Comparison of ENCODE assay signal across 14 cellular contexts in genomic region chr11:57144075-57144474, GRCh38. TPM values are rescaled to one million over a fixed set of nuclear protein-coding genes. Genes with fewer than 3 reads are reported as not detected.
"Had no signal": no experiment of that assay in that cellular context is flagged by ENCODE, and none has a peak within 500 bp of the region (broad histone marks: within the 10 kb centered on the region; RNA-seq: fewer than 3 reads in every experiment).

No MANE protein-coding gene starts in this region.

- H3K27ac Mint-ChIP-seq: activated naive CD4-positive, alpha-beta T cell treated with anti-CD3 and anti-CD28 coated beads, Interleukin-2, amount 10 ng/mL, durations not matched to agents 7 days and 5 days; dendritic cell treated with granulocyte-macrophage colony-stimulating factor and Interleukin-4, amounts not matched to agents 40 ng/mL and 50 ng/mL, for 4 days; stimulated activated naive CD8-positive, alpha-beta T cell treated with anti-CD3 and anti-CD28 coated beads, Interleukin-15, Interleukin-2, amounts not matched to agents 100 ng/mL and 50 ng/mL, for 24 hours; T-helper 17 cell had no signal

- H3K4me3 ChIP-seq: ascending aorta, breast epithelium, upper lobe of left lung had no signal

- H3K27ac ChIP-seq: ascending aorta, breast epithelium, upper lobe of left lung had no signal

- DNase-seq: activated CD4-positive, CD25-positive, alpha-beta regulatory T cell treated with anti-CD3 and anti-CD28 coated beads, Interleukin-2, amount 50 U/mL, for 72 hours; activated naive CD4-positive, alpha-beta T cell treated with anti-CD3 and anti-CD28 coated beads, Interleukin-2, amount 10 ng/mL, durations not matched to agents 7 days and 5 days; effector memory CD4-positive, alpha-beta T cell; foreskin melanocyte; T-helper 17 cell; upper lobe of left lung had no signal

- H3K9me3 Mint-ChIP-seq: activated naive CD4-positive, alpha-beta T cell treated with anti-CD3 and anti-CD28 coated beads, Interleukin-2, amount 10 ng/mL, durations not matched to agents 7 days and 5 days; dendritic cell treated with granulocyte-macrophage colony-stimulating factor and Interleukin-4, amounts not matched to agents 40 ng/mL and 50 ng/mL, for 4 days; stimulated activated naive CD8-positive, alpha-beta T cell treated with anti-CD3 and anti-CD28 coated beads, Interleukin-15, Interleukin-2, amounts not matched to agents 100 ng/mL and 50 ng/mL, for 24 hours had no signal

- H3K36me3 ChIP-seq: ascending aorta, breast epithelium, upper lobe of left lung had no signal

- H3K4me1 Mint-ChIP-seq: activated naive CD4-positive, alpha-beta T cell treated with anti-CD3 and anti-CD28 coated beads, Interleukin-2, amount 10 ng/mL, durations not matched to agents 7 days and 5 days; T-helper 17 cell had no signal

- H3K4me3 Mint-ChIP-seq: activated naive CD4-positive, alpha-beta T cell treated with anti-CD3 and anti-CD28 coated beads, Interleukin-2, amount 10 ng/mL, durations not matched to agents 7 days and 5 days; dendritic cell treated with granulocyte-macrophage colony-stimulating factor and Interleukin-4, amounts not matched to agents 40 ng/mL and 50 ng/mL, for 4 days; stimulated activated naive CD8-positive, alpha-beta T cell treated with anti-CD3 and anti-CD28 coated beads, Interleukin-15, Interleukin-2, amounts not matched to agents 100 ng/mL and 50 ng/mL, for 24 hours; T-helper 17 cell had no signal

- H3K9me3 ChIP-seq: ascending aorta, breast epithelium, upper lobe of left lung had no signal

- ATAC-seq: sciatic nerve, T-helper 17 cell had no signal

- H3K36me3 Mint-ChIP-seq: activated naive CD4-positive, alpha-beta T cell treated with anti-CD3 and anti-CD28 coated beads, Interleukin-2, amount 10 ng/mL, durations not matched to agents 7 days and 5 days had no signal

- H3K27me3 ChIP-seq: ascending aorta, upper lobe of left lung had no signal

- H3K4me1 ChIP-seq: ascending aorta, breast epithelium, upper lobe of left lung had no signal

RNA-seq across cellular contexts. Expression of gene LRRC55, which starts 37.7 kb away (rescaled TPM):
- total RNA-seq: ascending aorta, breast epithelium, mesenteric fat pad, osteocyte, pulmonary artery endothelial cell, sciatic nerve, T-helper 17 cell had no signal
